Comparison of ENCODE assay signal across 1 cellular context in genomic region chr11:102085864-102086551, GRCh38.
TF ChIP-seq lines count a peak whose summit lies in the region.

No MANE protein-coding gene starts in this region.

TF ChIP-seq in HCT116, 20 proteins besides CTCF, POLR2A, EP300 and RAD21:
- TF ChIP-seq YY1 (IDR thresholded peaks at IDR 0.05; ENCODE audit: extremely low read depth, insufficient replicate concordance, low read depth, low read length) (no peak), REST (IDR thresholded peaks at IDR 0.05; ENCODE audit: low read depth) (no peak), JUND (IDR thresholded peaks at IDR 0.05) (peak; percentile 50), EZH2 (IDR thresholded peaks at IDR 0.05) (no peak), EGR1 (IDR thresholded peaks at IDR 0.05; ENCODE audit: low read depth) (no peak), CEBPB (IDR thresholded peaks at IDR 0.05; ENCODE audit: low read depth) (no peak), SP1 (IDR thresholded peaks at IDR 0.05; ENCODE audit: low read depth) (0 out of 2 replicates have a peak, but pooled peaks have one; percentile 40)
